In the genomic region with DNA sequence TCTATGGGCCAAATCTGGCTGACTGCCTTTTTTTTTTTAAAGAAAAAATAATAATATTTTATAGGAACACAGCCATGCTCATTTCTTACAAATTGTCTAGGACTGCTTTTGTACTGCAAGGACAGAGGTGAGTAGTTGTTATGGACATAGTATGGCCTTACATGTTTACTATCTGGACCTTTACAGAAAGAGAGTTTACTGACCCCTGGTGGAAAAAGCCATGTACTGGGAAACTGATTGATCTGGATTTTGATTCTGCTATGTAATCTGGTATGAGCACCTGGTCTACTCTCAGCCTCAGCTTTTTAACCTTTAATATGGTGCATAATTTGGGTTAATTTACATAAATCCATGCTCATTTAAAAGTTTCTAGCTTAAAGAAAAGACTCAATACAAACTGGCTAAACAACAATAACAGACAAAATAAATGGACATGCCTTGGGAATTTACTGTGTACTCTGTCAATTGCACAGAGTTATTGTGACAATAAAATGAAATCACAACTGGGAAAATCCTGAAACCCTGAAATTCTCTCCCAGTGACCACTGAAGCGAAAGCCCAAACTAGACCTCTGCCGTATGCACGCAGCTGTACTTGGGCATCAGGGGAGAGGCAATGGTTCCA, we compare ENCODE assay signal across 10 cellular contexts.
DNase-seq lines count a peak whose midpoint lies in the region; ATAC-seq and TF ChIP-seq lines count a peak whose summit lies in the region.
"Had no signal": no experiment of that assay in that cellular context is flagged by ENCODE, and none has a peak within 500 bp of the region (broad histone marks: within the 10 kb centered on the region; RNA-seq: fewer than 3 reads in every experiment).

No MANE protein-coding gene starts in this region.

- ATAC-seq in right lobe of liver, result peak; percentile 88 to 95 (median 93)
- no peak for ATAC-seq in GM19328 (IDR thresholded peaks at IDR 0.05; ENCODE audit: unreplicated experiment)
- ATAC-seq: K562, mucosa of descending colon had no signal

- peak; percentile 31 for TF ChIP-seq CTCF in GM10248 (IDR thresholded peaks at IDR 0.05; ENCODE audit: control extremely low read depth, extremely low read depth, low read depth, missing control alignments)
- TF ChIP-seq CTCF in LNCAP (IDR thresholded peaks at IDR 0.05), result peak; percentile 44
- TF ChIP-seq CTCF in astrocyte of the cerebellum (IDR thresholded peaks at IDR 0.05; ENCODE audit: low read depth, low read length, missing control alignments), result peak; percentile 71
- peak; percentile 62 to 81 (median 70) for TF ChIP-seq CTCF in right lobe of liver (IDR thresholded peaks at IDR 0.05)

- intact Hi-C loops in right lobe of liver (cut with DNase I), result no loop called here

- POLR2A ChIA-PET in GM10248 (lab: Yijun Ruan, JAX), result no interaction called here

- H3K4me3 ChIP-seq in astrocyte of the cerebellum (ENCODE audit: low read depth, low read length) (no peak overlapping the region), right lobe of liver (no peak overlapping the region)
- H3K4me3 ChIP-seq: K562, mucosa of descending colon had no signal

- H3K27ac ChIP-seq in right lobe of liver, result no peak overlapping the region

- in situ Hi-C loops in astrocyte of the cerebellum (cut with HindIII; ENCODE audit: low sequenced_read_pairs), result no loop called here

- 64% methylated on average over 2 of the region's 3 CpGs for WGBS in right lobe of liver (ENCODE audit: insufficient coverage, low coverage, low lambda C conversion rate, missing lambda C conversion rate)

- CTCF ChIA-PET in GM10248 (lab: Yijun Ruan, JAX), result interaction anchor here (2.1 kb wide), 1 partner anchor 10 kb away, joined by 7 read pairs; no protein-coding TSS in a partner anchor

- TF ChIP-seq POLR2A in right lobe of liver (IDR thresholded peaks at IDR 0.05), result no peak

- no peaks in the 10 kb centered on the region for H3K9me3 ChIP-seq in right lobe of liver
- H3K9me3 ChIP-seq: mucosa of descending colon had no signal

- H3K4me1 ChIP-seq in right lobe of liver, result peaks cover 0 to 2% (median 0%) of the 10 kb centered on the region in 4 donors

- no peak for DNase-seq in GM10248 (ENCODE audit: extremely low spot score)
- DNase-seq in astrocyte of the cerebellum (ENCODE audit: low read depth), result peak; percentile 32
- no peak for DNase-seq in right lobe of liver
- DNase-seq in stimulated activated CD4-positive, alpha-beta T cell treated with anti-CD3 and anti-CD28 coated beads, Interleukin-4, amount 100 ng/mL, for 4 hours, result no peak
- DNase-seq in epidermal melanocyte (ENCODE audit: insufficient read length, low spot score), result no peak
- no peak for DNase-seq in activated CD4-positive, CD25-positive, alpha-beta regulatory T cell treated with anti-CD3 and anti-CD28 coated beads, Interleukin-2, amount 50 U/mL, for 72 hours

- no peaks in the 10 kb centered on the region for H3K36me3 ChIP-seq in right lobe of liver

- no peaks in the 10 kb centered on the region for H3K27me3 ChIP-seq in right lobe of liver
